ENCODE assay signal across 13 cellular contexts in the genomic region with DNA sequence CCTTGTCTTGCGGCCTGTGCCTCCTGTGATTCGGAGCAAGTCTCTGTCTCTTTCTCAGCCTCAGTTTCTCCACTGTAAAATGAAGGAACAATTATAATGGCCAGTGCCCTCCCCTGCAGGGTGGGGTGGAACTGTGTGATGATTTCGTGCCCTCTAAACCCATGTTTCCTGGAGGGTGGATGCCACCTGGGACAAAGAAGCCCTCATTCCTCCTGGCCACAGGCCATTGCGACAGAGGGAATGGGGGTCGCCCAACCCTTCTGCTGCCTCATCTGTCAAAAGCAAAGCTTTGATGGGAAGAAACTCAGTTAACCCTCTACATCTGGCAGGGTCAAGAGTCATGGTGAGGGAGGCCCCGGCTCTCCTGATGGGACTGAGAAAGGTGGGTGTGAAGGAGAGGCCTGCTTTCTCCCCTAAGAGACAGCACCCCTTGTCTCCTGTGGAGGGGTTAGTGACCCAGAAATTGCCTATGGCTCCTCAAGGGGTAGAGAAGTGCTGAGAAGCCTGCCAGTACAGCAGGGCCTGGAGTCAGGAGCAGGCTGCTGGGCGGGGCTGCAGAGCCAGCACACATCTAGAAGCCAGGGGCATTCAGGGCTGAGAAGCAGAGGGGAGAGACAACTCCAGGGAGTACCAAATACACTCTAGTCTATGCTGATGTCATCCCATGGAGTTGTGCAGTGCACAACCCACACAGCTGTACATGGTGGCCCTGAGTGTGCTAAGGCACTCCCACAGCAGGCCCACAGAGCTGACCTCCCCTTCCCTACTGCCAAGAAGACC.
A peak's percentile ranks its signal among the peaks of the same experiment; 100 is the strongest.
DNase-seq lines count a peak whose midpoint lies in the region; ATAC-seq and TF ChIP-seq lines count a peak whose summit lies in the region.
"Had no signal": no experiment of that assay in that cellular context is flagged by ENCODE, and none has a peak within 500 bp of the region (broad histone marks: within the 10 kb centered on the region; RNA-seq: fewer than 3 reads in every experiment).

No MANE protein-coding gene starts in this region.

- no peak for ATAC-seq in T-helper 17 cell
- no peak for ATAC-seq in psoas muscle
- ATAC-seq in stimulated activated memory B cell treated with anti-CD40 and anti-IgM and Interleukin-4, amounts not matched to agents 10 μg/mL and 1 μg/mL and 100 μg/mL, for 72 hours = no peak

- H3K36me3 ChIP-seq in GM23248 (ENCODE audit: low read depth) (no peaks in the 10 kb centered on the region), iPS-20b (ENCODE audit: insufficient read depth, low read depth, low read length) (no peaks in the 10 kb centered on the region), psoas muscle (ENCODE audit: insufficient read depth in 1 of 2, low read depth in 1 of 2) (no peaks in the 10 kb centered on the region)
- H3K36me3 ChIP-seq: prostate gland had no signal

- H3K9me2 ChIP-seq in GM23248 (ENCODE audit: insufficient read depth) = no peaks in the 10 kb centered on the region

- DNase-seq in GM23248 (no peak), T-helper 17 cell (no peak), psoas muscle (peak; percentile 6 to 34), Ammon's horn (ENCODE audit: low spot score) (no peak), SKM-1 (lab: John Stamatoyannopoulos, UW; ENCODE audit: unreplicated experiment) (no peak), AG20443 (ENCODE audit: low spot score) (no peak)
- DNase-seq: activated CD4-positive, alpha-beta T cell treated with anti-CD3 and anti-CD28 coated beads, Interleukin-2, amount 50 U/mL, for 48 hours; NCI-H2081; NCI-H748 treated with DMSO at 0.1 percent for 48 hours had no signal

- H3K9ac ChIP-seq in GM23248 = no peak overlapping the region
- peak overlapping the region; percentile 50; the same call in 1 of the 2 replicates for H3K9ac ChIP-seq in iPS-20b (ENCODE audit: low read depth, low read length)

- no peaks in the 10 kb centered on the region; the same call in 1 of the 2 replicates for H3K27me3 ChIP-seq in GM23248 (replicated peaks; ENCODE audit: insufficient read depth)
- H3K27me3 ChIP-seq in iPS-20b (ENCODE audit: insufficient read depth, low read length) = no peaks in the 10 kb centered on the region
- H3K27me3 ChIP-seq in psoas muscle (ENCODE audit: insufficient read depth in 3 of 3, low read length in 2 of 3) = no peaks in the 10 kb centered on the region

- H3F3A ChIP-seq in GM23248 (ENCODE audit: insufficient read depth) = no peaks in the 10 kb centered on the region

- H3K4me1 ChIP-seq in GM23248 (ENCODE audit: insufficient read depth) (peaks cover 12% of the 10 kb centered on the region), iPS-20b (ENCODE audit: insufficient read depth, low read length) (peaks cover 14% of the 10 kb centered on the region; the same call in 1 of the 2 replicates), psoas muscle (no peaks in the 10 kb centered on the region)
- H3K4me1 ChIP-seq: prostate gland had no signal

- peaks cover 6% of the 10 kb centered on the region for H3K9me3 Mint-ChIP-seq in stimulated activated memory B cell treated with anti-CD40 and anti-IgM and Interleukin-4, amounts not matched to agents 10 μg/mL and 1 μg/mL and 100 μg/mL, for 72 hours

- intact Hi-C loops in psoas muscle (cut with DNase I) = no loop called here

- H3K79me2 ChIP-seq in GM23248 (ENCODE audit: insufficient read depth) = no peaks in the 10 kb centered on the region

- H3K27me3 Mint-ChIP-seq in T-helper 17 cell = peaks cover 22% of the 10 kb centered on the region
- H3K27me3 Mint-ChIP-seq in stimulated activated memory B cell treated with anti-CD40 and anti-IgM and Interleukin-4, amounts not matched to agents 10 μg/mL and 1 μg/mL and 100 μg/mL, for 72 hours = peaks cover 45% of the 10 kb centered on the region

- no peak overlapping the region for H3K27ac Mint-ChIP-seq in T-helper 17 cell
- no peak overlapping the region for H3K27ac Mint-ChIP-seq in stimulated activated memory B cell treated with anti-CD40 and anti-IgM and Interleukin-4, amounts not matched to agents 10 μg/mL and 1 μg/mL and 100 μg/mL, for 72 hours

- H3K4me3 ChIP-seq in GM23248 (no peak overlapping the region), iPS-20b (ENCODE audit: low read length) (no peak overlapping the region), psoas muscle (no peak overlapping the region)
- H3K4me3 ChIP-seq: prostate gland had no signal

- H2AFZ ChIP-seq in GM23248 = 0 out of 2 replicates have a peak overlapping the region, but pooled peaks have one; percentile 26

- no peaks in the 10 kb centered on the region for H3K9me3 ChIP-seq in GM23248 (ENCODE audit: low read depth)
- H3K9me3 ChIP-seq in T-helper 17 cell (ENCODE audit: control insufficient read depth, low read length, poor library complexity, severe bottlenecking) = no peaks in the 10 kb centered on the region
- H3K9me3 ChIP-seq in iPS-20b (ENCODE audit: insufficient read depth, low read depth, low read length) = no peaks in the 10 kb centered on the region
- H3K9me3 ChIP-seq in psoas muscle = no peaks in the 10 kb centered on the region
- H3K9me3 ChIP-seq: prostate gland had no signal

- peak overlapping the region; percentile 1 for H3K4me2 ChIP-seq in GM23248 (ENCODE audit: unreplicated experiment)

- H3K4me3 Mint-ChIP-seq in T-helper 17 cell = peak overlapping the region; percentile 12
- no peak overlapping the region for H3K4me3 Mint-ChIP-seq in stimulated activated memory B cell treated with anti-CD40 and anti-IgM and Interleukin-4, amounts not matched to agents 10 μg/mL and 1 μg/mL and 100 μg/mL, for 72 hours

- peaks cover 2% of the 10 kb centered on the region for H3K4me1 Mint-ChIP-seq in T-helper 17 cell
- H3K4me1 Mint-ChIP-seq in stimulated activated memory B cell treated with anti-CD40 and anti-IgM and Interleukin-4, amounts not matched to agents 10 μg/mL and 1 μg/mL and 100 μg/mL, for 72 hours = no peaks in the 10 kb centered on the region

- H3K27ac ChIP-seq in GM23248 (no peak overlapping the region), iPS-20b (ENCODE audit: low read length) (peak overlapping the region; percentile 23), psoas muscle (no peak overlapping the region)
- H3K27ac ChIP-seq: C4-2B, prostate gland had no signal

- 40 to 45% methylated on average over 7 of the region's 7 CpGs for WGBS in GM23248 (ENCODE audit: low coverage in 1 of 2, low lambda C conversion rate in 2 of 2, missing lambda C conversion rate in 2 of 2), 2 experiments
- 68 to 80% (median 73%) methylated on average over 7 of the region's 7 CpGs for WGBS in psoas muscle, 3 donors

- in situ Hi-C loops in GM23248 (cut with MboI) = no loop called here

- H4K20me1 ChIP-seq in GM23248 (ENCODE audit: insufficient read depth) = no peaks in the 10 kb centered on the region

- H3K36me3 Mint-ChIP-seq in T-helper 17 cell (ENCODE audit: low read depth) = no peaks in the 10 kb centered on the region
- peaks cover 2% of the 10 kb centered on the region for H3K36me3 Mint-ChIP-seq in stimulated activated memory B cell treated with anti-CD40 and anti-IgM and Interleukin-4, amounts not matched to agents 10 μg/mL and 1 μg/mL and 100 μg/mL, for 72 hours

- no peak for TF ChIP-seq CTCF in psoas muscle (IDR thresholded peaks at IDR 0.05)

Comparison
In these comparisons a context has a peak if more than half of its experiments do, and no peak if none do; other contexts are left out.
1. DNase-seq: peak in psoas muscle (2 of 2); none in GM23248 (single experiment), T-helper 17 cell (0 of 3), Ammon's horn (single experiment), SKM-1 (single experiment) and AG20443 (single experiment).